Comparison of ENCODE assay signal across 13 cellular contexts in the genomic region with DNA sequence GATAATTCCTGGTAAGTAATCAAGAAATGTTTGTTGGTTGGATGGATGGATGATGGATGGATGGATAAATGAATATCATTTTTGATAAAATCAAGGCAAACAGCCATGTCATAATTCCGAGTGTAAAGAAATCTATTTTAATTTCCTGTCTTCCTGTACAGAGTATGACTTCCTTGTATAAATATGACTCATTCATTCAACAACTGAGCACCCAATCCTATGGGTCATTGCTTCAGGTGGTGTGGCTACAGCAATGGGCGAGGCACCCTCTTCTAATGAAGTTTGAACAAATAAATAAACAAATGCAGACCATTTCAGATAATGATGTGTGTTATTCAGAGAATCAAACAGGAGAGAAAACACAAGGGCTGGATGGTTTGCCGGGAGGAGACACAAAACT.
DNase-seq lines count a peak whose midpoint lies in the region; ATAC-seq and TF ChIP-seq lines count a peak whose summit lies in the region.
"Had no signal": no experiment of that assay in that cellular context is flagged by ENCODE, and none has a peak within 500 bp of the region (broad histone marks: within the 10 kb centered on the region; RNA-seq: fewer than 3 reads in every experiment).

No MANE protein-coding gene starts in this region.

- H3K4me1 Mint-ChIP-seq in natural killer cell = peaks cover 80 to 97% of the 10 kb centered on the region in 2 donors

- H3K27me3 ChIP-seq in colonic mucosa = no peaks in the 10 kb centered on the region
- H3K27me3 ChIP-seq in BE2C = no peaks in the 10 kb centered on the region
- H3K27me3 ChIP-seq: adrenal gland had no signal

- H3K36me3 ChIP-seq in colonic mucosa (no peaks in the 10 kb centered on the region), BE2C (no peaks in the 10 kb centered on the region)
- H3K36me3 ChIP-seq: adrenal gland had no signal

- no peaks in the 10 kb centered on the region for H3K9me3 ChIP-seq in colonic mucosa
- H3K9me3 ChIP-seq in BE2C = no peaks in the 10 kb centered on the region
- H3K9me3 ChIP-seq: adrenal gland had no signal

- H3K4me1 ChIP-seq in colonic mucosa (no peaks in the 10 kb centered on the region), BE2C (peaks cover under 1% of the 10 kb centered on the region)

- peak overlapping the region; percentile 6 to 57 for H3K27ac Mint-ChIP-seq in natural killer cell

- H3K4me3 ChIP-seq in colonic mucosa (no peak overlapping the region), BE2C (ENCODE audit: low read depth, low read length) (no peak overlapping the region)
- H3K4me3 ChIP-seq: adrenal gland had no signal

- H3K9me3 Mint-ChIP-seq in natural killer cell = no peaks in the 10 kb centered on the region

- no peak for TF ChIP-seq CTCF in colonic mucosa (IDR thresholded peaks at IDR 0.05)
- no peak for TF ChIP-seq CTCF in natural killer cell (IDR thresholded peaks at IDR 0.05)
- no peak for TF ChIP-seq CTCF in BE2C (IDR thresholded peaks at IDR 0.05; ENCODE audit: low read depth, low read length)

- no peak overlapping the region for H3K4me3 Mint-ChIP-seq in natural killer cell

- no peaks in the 10 kb centered on the region for H3K36me3 Mint-ChIP-seq in natural killer cell

- peak; percentile 50 for DNase-seq in Daoy (ENCODE audit: low read depth)
- peak; percentile 31 for DNase-seq in NCI-H2196 (lab: John Stamatoyannopoulos, UW; ENCODE audit: unreplicated experiment)
- peak; percentile 32 for DNase-seq in colonic mucosa
- DNase-seq in natural killer cell = no peak
- DNase-seq in BE2C = no peak
- DNase-seq in Right ventricle myocardium inferior (ENCODE audit: missing footprints) = no peak
- DNase-seq in HuH-7.5 (ENCODE audit: low spot score) = no peak
- DNase-seq in NCI-H2227 (lab: John Stamatoyannopoulos, UW; ENCODE audit: unreplicated experiment) = no peak
- DNase-seq: activated CD4-positive, alpha-beta T cell treated with anti-CD3 and anti-CD28 coated beads, Interleukin-2, amount 50 U/mL, for 48 hours; adrenal gland; NCI-H1930; SHP77 treated with DMSO at 0.1 percent for 48 hours had no signal

- H3K9ac ChIP-seq in colonic mucosa (ENCODE audit: low read depth in 2 of 2, low read length in 2 of 2) = no peak overlapping the region

- no peaks in the 10 kb centered on the region for H3K27me3 Mint-ChIP-seq in natural killer cell (ENCODE audit: low read depth in 2 of 2)

- intact Hi-C loops in colonic mucosa (cut with DNase I) (no loop called here), natural killer cell (cut with micrococcal nuclease) (no loop called here), Right ventricle myocardium inferior (cut with DNase I) (no loop called here)

- peak overlapping the region; percentile 31 for H3K27ac ChIP-seq in colonic mucosa
- H3K27ac ChIP-seq: adrenal gland had no signal

- no peak for ATAC-seq in natural killer cell
- no peak for ATAC-seq in Right ventricle myocardium inferior
- ATAC-seq: left lobe of liver had no signal

Comparison
In these comparisons a context has a peak if more than half of its experiments do, and no peak if none do; other contexts are left out.
1. DNase-seq: peak in Daoy (single experiment), NCI-H2196 (single experiment) and colonic mucosa (single experiment); none in natural killer cell (single experiment), BE2C (single experiment), Right ventricle myocardium inferior (single experiment), HuH-7.5 (single experiment) and NCI-H2227 (single experiment).